8 cellular contexts compared by ENCODE assay signal in the genomic region with DNA sequence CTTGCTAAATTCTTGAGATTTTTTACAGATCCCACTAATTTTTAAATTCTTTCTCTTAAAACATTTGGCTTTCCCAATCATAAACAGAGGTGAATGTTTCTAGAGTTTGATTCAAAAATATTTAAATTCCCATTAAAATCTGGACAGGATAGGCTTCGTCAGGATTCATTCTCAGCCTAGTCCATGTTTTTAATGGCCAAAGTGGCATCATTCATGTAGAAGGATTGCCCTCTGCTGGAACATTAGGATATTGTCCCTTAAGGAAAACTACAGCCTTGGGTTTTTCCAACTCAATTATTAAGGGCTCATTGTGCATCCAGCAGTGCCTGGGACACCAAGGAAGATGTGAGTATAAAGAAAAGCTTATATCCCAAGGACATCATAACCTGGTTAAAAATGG.
DNase-seq lines count a peak whose midpoint lies in the region; ATAC-seq and TF ChIP-seq lines count a peak whose summit lies in the region.

No MANE protein-coding gene starts in this region.

- no peaks in the 10 kb centered on the region for H3K27me3 Mint-ChIP-seq in Calu3 (ENCODE audit: unreplicated experiment)
- no peaks in the 10 kb centered on the region for H3K27me3 Mint-ChIP-seq in osteocyte (ENCODE audit: unreplicated experiment)

- peak; percentile 48 for TF ChIP-seq CTCF in Calu3 (IDR thresholded peaks at IDR 0.05; ENCODE audit: unreplicated experiment)
- TF ChIP-seq CTCF in Panc1 (IDR thresholded peaks at IDR 0.05) = peak; percentile 63; the same call in 1 of the 2 replicates
- peak in 5 of 6 experiments; percentile 47 to 85 (median 74) for TF ChIP-seq CTCF in esophagus squamous epithelium (IDR thresholded peaks at IDR 0.05)
- TF ChIP-seq CTCF in osteocyte (IDR thresholded peaks at IDR 0.05) = peak; percentile 79

- H3K27me3 ChIP-seq in Panc1 (ENCODE audit: control insufficient read depth, insufficient read depth, low read length) (no peaks in the 10 kb centered on the region), esophagus squamous epithelium (no peaks in the 10 kb centered on the region)

- intact Hi-C loops in Calu3 (cut with micrococcal nuclease; ENCODE audit: unreplicated experiment) = loop anchor here (1.0 to 10.0 kb wide), 4 partner anchors 69 to 661 kb away; no protein-coding TSS in a partner anchor
- intact Hi-C loops in Panc1 (cut with micrococcal nuclease; ENCODE audit: unreplicated experiment) = loop anchor here (2.0 kb wide), 1 partner anchor 68 kb away; no protein-coding TSS in a partner anchor
- intact Hi-C loops in esophagus squamous epithelium (cut with DNase I) = loop anchor here (2.0 kb wide), 1 partner anchor 68 kb away; no protein-coding TSS in a partner anchor

- in situ Hi-C loops in Panc1 (cut with HindIII; ENCODE audit: low pct_unique_long_range_greater_than_20kb, low sequenced_read_pairs) = no loop called here

- no peaks in the 10 kb centered on the region for H3K36me3 Mint-ChIP-seq in Calu3 (ENCODE audit: insufficient read depth, unreplicated experiment)
- no peaks in the 10 kb centered on the region for H3K36me3 Mint-ChIP-seq in osteocyte (ENCODE audit: unreplicated experiment)

- H3K4me3 Mint-ChIP-seq in Calu3 (ENCODE audit: low read depth, unreplicated experiment) = no peak overlapping the region
- H3K4me3 Mint-ChIP-seq in osteocyte (ENCODE audit: unreplicated experiment) = no peak overlapping the region

- H3K27ac Mint-ChIP-seq in Calu3 (ENCODE audit: unreplicated experiment) = no peak overlapping the region
- no peak overlapping the region for H3K27ac Mint-ChIP-seq in osteocyte (ENCODE audit: unreplicated experiment)

- POLR2A ChIA-PET in Panc1 (lab: Charles Lee) = no interaction called here

- ATAC-seq in Panc1 = peak; percentile 87

- H3K9me3 ChIP-seq in Panc1 (ENCODE audit: control insufficient read depth, insufficient read depth, low read depth, low read length) (no peaks in the 10 kb centered on the region), esophagus squamous epithelium (no peaks in the 10 kb centered on the region)

- 0 to 4% methylated on average over 1 of the region's 1 CpG for WGBS in esophagus squamous epithelium, 2 donors

- H3K4me1 Mint-ChIP-seq in Calu3 (ENCODE audit: low read depth, unreplicated experiment) (peaks cover 12% of the 10 kb centered on the region), osteocyte (ENCODE audit: unreplicated experiment) (no peaks in the 10 kb centered on the region)

- DNase-seq in Calu3 (peak; percentile 38), HuH-7 (ENCODE audit: low spot score) (peak; percentile 58), Panc1 (ENCODE audit: low read depth, low spot score) (peak; percentile 27), esophagus squamous epithelium (lab: John Stamatoyannopoulos, UW) (no peak), osteocyte (ENCODE audit: extremely low spot score, unreplicated experiment) (no peak)
- DNase-seq in activated T-cell treated with anti-CD3 and anti-CD28 coated beads, Interleukin-2, amount 50 U/mL, for 48 hours = no peak
- no peak for DNase-seq in NK-92 treated with Interleukin-12 subunit alpha and Interleukin-12 subunit beta, amount 100 ng/mL, for 24 hours (lab: John Stamatoyannopoulos, UW)
- no peak for DNase-seq in activated CD4-positive, alpha-beta T cell treated with anti-CD3 and anti-CD28 coated beads, Interleukin-2, amount 50 U/mL, for 48 hours

- H3K4me1 ChIP-seq in Panc1 (ENCODE audit: control insufficient read depth, insufficient read depth, low read length) = no peaks in the 10 kb centered on the region
- peaks cover 0 to 19% (median 10%) of the 10 kb centered on the region in 3 donors for H3K4me1 ChIP-seq in esophagus squamous epithelium

- H3K36me3 ChIP-seq in Panc1 (ENCODE audit: control insufficient read depth, insufficient read depth, low read length) (no peaks in the 10 kb centered on the region), esophagus squamous epithelium (peaks cover 0 to 17% (median 0%) of the 10 kb centered on the region in 3 donors)

- TF ChIP-seq POLR2A in esophagus squamous epithelium (IDR thresholded peaks at IDR 0.05) = no peak

- H3K4me3 ChIP-seq in Panc1 (ENCODE audit: low read depth in 2 of 2, low read length in 2 of 2) = no peak overlapping the region
- no peak overlapping the region for H3K4me3 ChIP-seq in esophagus squamous epithelium

- H3K9me3 Mint-ChIP-seq in Calu3 (ENCODE audit: low read depth, unreplicated experiment) (no peaks in the 10 kb centered on the region), osteocyte (ENCODE audit: unreplicated experiment) (no peaks in the 10 kb centered on the region)

- H3K27ac ChIP-seq in Panc1 (ENCODE audit: low read length) (no peak overlapping the region), esophagus squamous epithelium (peak overlapping the region in 2 of 4 donors; percentile 55 to 56)

- CTCF ChIA-PET in Calu3 (lab: Charles Lee) (interaction anchor here (0.6 to 1.4 kb wide), 2 partner anchors 69 to 473 kb away, joined by 3 to 4 read pairs; no protein-coding TSS in a partner anchor), Panc1 (lab: Charles Lee) (interaction anchor here (0.5 to 0.6 kb wide), 2 partner anchors 38 to 185 kb away, joined by 3 to 6 read pairs; no protein-coding TSS in a partner anchor)

- BruUV-seq in Calu3 (replicated peaks; lab: Mats Ljungman, UMichigan) (no TSS peak), Panc1 (replicated peaks; lab: Mats Ljungman, UMichigan) (no TSS peak)

Comparison
In these comparisons a context has a peak if more than half of its experiments do, and no peak if none do; other contexts are left out.
1. DNase-seq: peak in Calu3 (single experiment), HuH-7 (single experiment) and Panc1 (single experiment); none in esophagus squamous epithelium (single experiment), osteocyte (single experiment), activated T-cell treated with anti-CD3 and anti-CD28 coated beads, Interleukin-2, amount 50 U/mL, for 48 hours (0 of 2), NK-92 treated with Interleukin-12 subunit alpha and Interleukin-12 subunit beta, amount 100 ng/mL, for 24 hours (single experiment) and activated CD4-positive, alpha-beta T cell treated with anti-CD3 and anti-CD28 coated beads, Interleukin-2, amount 50 U/mL, for 48 hours (0 of 2).
2. Peak in every context shown above with its lines, with median percentiles within 50 percentile points of each other: CTCF ChIP-seq.